In the genomic region with DNA sequence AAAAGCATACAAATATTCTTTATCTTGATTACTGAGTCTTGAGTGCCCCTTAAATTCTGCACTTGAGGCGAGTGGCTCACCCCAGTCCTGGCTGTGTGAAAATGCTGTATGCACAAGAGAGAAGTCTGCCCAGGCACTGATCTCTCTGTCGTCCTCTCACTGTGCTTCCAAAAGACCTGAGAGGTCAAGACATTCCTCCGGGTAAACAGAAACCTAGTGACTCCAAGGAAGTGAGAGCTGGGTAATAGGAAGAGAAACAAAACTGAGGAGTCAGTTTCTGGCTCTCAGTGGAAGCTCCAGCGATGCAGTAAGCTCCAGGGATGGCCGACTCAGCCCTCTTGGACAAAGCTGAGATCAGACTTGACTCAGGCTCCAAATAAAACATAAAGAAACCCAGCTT, we compare ENCODE assay signal across 12 cellular contexts.
A peak's percentile ranks its signal among the peaks of the same experiment; 100 is the strongest.
DNase-seq lines count a peak whose midpoint lies in the region; ATAC-seq and TF ChIP-seq lines count a peak whose summit lies in the region.
"Had no signal": no experiment of that assay in that cellular context is flagged by ENCODE, and none has a peak within 500 bp of the region (broad histone marks: within the 10 kb centered on the region; RNA-seq: fewer than 3 reads in every experiment).

No MANE protein-coding gene starts in this region.

- H3K9ac ChIP-seq in H9 (ENCODE audit: extremely low read depth, insufficient read length, low read length) = no peak overlapping the region

- H2AK5ac ChIP-seq in H9 (ENCODE audit: insufficient read length, low read length) = no peak overlapping the region

- POLR2A ChIA-PET in naive thymus-derived CD4-positive, alpha-beta T cell (lab: Charles Lee) = interaction anchor here (1.0 kb wide), 1 partner anchor 72 kb away, joined by 3 read pairs; no protein-coding TSS in a partner anchor

- H4K20me1 ChIP-seq in H9 (ENCODE audit: control insufficient read depth, insufficient read depth, insufficient read length) = no peaks in the 10 kb centered on the region

- no peak overlapping the region for H4K91ac ChIP-seq in H9 (ENCODE audit: insufficient read length, low read depth, low read length)

- H2AFZ ChIP-seq in H9 (ENCODE audit: low read length) = no peak overlapping the region

- H3K18ac ChIP-seq in H9 (ENCODE audit: insufficient read length, low read depth, low read length) = no peak overlapping the region

- ATAC-seq in naive thymus-derived CD4-positive, alpha-beta T cell = no peak
- no peak for ATAC-seq in HG02623 (IDR thresholded peaks at IDR 0.05; ENCODE audit: unreplicated experiment)
- ATAC-seq in GM19395 (IDR thresholded peaks at IDR 0.05; ENCODE audit: unreplicated experiment) = no peak
- ATAC-seq: activated naive CD4-positive, alpha-beta T cell treated with anti-CD3 and anti-CD28 coated beads, Interleukin-2, amount 50 U/mL, for 72 hours; HCT116 had no signal

- H2BK120ac ChIP-seq in H9 (ENCODE audit: low read depth, low read length, poor library complexity, severe bottlenecking) = no peak overlapping the region

- no peak overlapping the region for H3K23ac ChIP-seq in H9 (ENCODE audit: insufficient read length, low read depth, low read length)

- no peak overlapping the region for H3K4me3 Mint-ChIP-seq in H9
- H3K4me3 Mint-ChIP-seq in dendritic cell treated with granulocyte-macrophage colony-stimulating factor and Interleukin-4, amounts not matched to agents 40 ng/mL and 50 ng/mL, for 4 days = peak overlapping the region; percentile 37
- H3K4me3 Mint-ChIP-seq in naive thymus-derived CD4-positive, alpha-beta T cell = peak overlapping the region in 5 of 10 donors; percentile 30 to 55 (median 54)

- no peaks in the 10 kb centered on the region for H3K23me2 ChIP-seq in H9 (ENCODE audit: insufficient read length, low read depth, low read length, poor library complexity, severe bottlenecking)

- H2BK5ac ChIP-seq in H9 (ENCODE audit: insufficient read length, low read length) = no peak overlapping the region

- WGBS in H9 (ENCODE audit: extremely low coverage, insufficient read length, low lambda C conversion rate) = no CpG with 5 or more reads among the region's 5 CpGs

- no peak for DNase-seq in H9
- no peak for DNase-seq in naive thymus-derived CD4-positive, alpha-beta T cell
- no peak for DNase-seq in SIG-M5 (lab: John Stamatoyannopoulos, UW)
- DNase-seq in stimulated activated CD4-positive, alpha-beta T cell treated with anti-CD3 and anti-CD28 coated beads, Interleukin-2, amount 100 ng/mL, for 48 hours = no peak
- DNase-seq: NCI-H1048, small intestine had no signal

- H3K27ac ChIP-seq in C4-2B = peak overlapping the region; percentile 33; the same call in 1 of the 2 replicates
- H3K27ac ChIP-seq in H9 (ENCODE audit: insufficient read length, low read depth, low read length) = no peak overlapping the region
- H3K27ac ChIP-seq in naive thymus-derived CD4-positive, alpha-beta T cell (ENCODE audit: low read depth, low read length) = no peak overlapping the region

- H4K5ac ChIP-seq in H9 (ENCODE audit: insufficient read length, low read depth, low read length) = no peak overlapping the region

- no peak overlapping the region for H2BK15ac ChIP-seq in H9 (ENCODE audit: low read depth, low read length)

- no peak overlapping the region for H4K8ac ChIP-seq in H9 (replicated peaks; ENCODE audit: insufficient read length, low read depth, low read length)

- no peak overlapping the region for H3K4ac ChIP-seq in H9 (ENCODE audit: low read depth, low read length)

- CTCF ChIA-PET in naive thymus-derived CD4-positive, alpha-beta T cell (lab: Charles Lee) = interaction anchor here (0.6 kb wide), 1 partner anchor 126 kb away, joined by 3 read pairs; no protein-coding TSS in a partner anchor

- no peak overlapping the region for H3K4me3 ChIP-seq in naive thymus-derived CD4-positive, alpha-beta T cell (ENCODE audit: low read length)

- no peak overlapping the region for H3K56ac ChIP-seq in H9 (ENCODE audit: insufficient read length, low read depth, low read length)

- H3K4me2 ChIP-seq in H9 (ENCODE audit: insufficient read depth, insufficient read length, low read length) = no peak overlapping the region

- H3K4me1 ChIP-seq in H9 (ENCODE audit: insufficient read depth, low read length) = no peaks in the 10 kb centered on the region
- H3K4me1 ChIP-seq in naive thymus-derived CD4-positive, alpha-beta T cell (ENCODE audit: control insufficient read depth in 2 of 2, insufficient read depth in 2 of 2, low read length in 2 of 2) = peaks cover 37 to 52% of the 10 kb centered on the region in 2 donors

- H3K27ac Mint-ChIP-seq in H9 = peak overlapping the region; percentile 9 to 57 (median 10); a peak in 4 of 7 replicates
- H3K27ac Mint-ChIP-seq in dendritic cell treated with granulocyte-macrophage colony-stimulating factor and Interleukin-4, amounts not matched to agents 40 ng/mL and 50 ng/mL, for 4 days = peak overlapping the region; percentile 79
- H3K27ac Mint-ChIP-seq in naive thymus-derived CD4-positive, alpha-beta T cell = peak overlapping the region; percentile 33 to 89 (median 75)

- H3K9me3 ChIP-seq in H9 (ENCODE audit: control insufficient read depth, low read depth, low read length) = no peaks in the 10 kb centered on the region
- no peaks in the 10 kb centered on the region for H3K9me3 ChIP-seq in naive thymus-derived CD4-positive, alpha-beta T cell (ENCODE audit: control insufficient read depth in 2 of 3, low read length in 3 of 3)

- no peaks in the 10 kb centered on the region for H3K27me3 Mint-ChIP-seq in H9 (ENCODE audit: low read depth)
- no peaks in the 10 kb centered on the region for H3K27me3 Mint-ChIP-seq in dendritic cell treated with granulocyte-macrophage colony-stimulating factor and Interleukin-4, amounts not matched to agents 40 ng/mL and 50 ng/mL, for 4 days
- H3K27me3 Mint-ChIP-seq in naive thymus-derived CD4-positive, alpha-beta T cell = no peaks in the 10 kb centered on the region

- H3K9me3 Mint-ChIP-seq in H9 = no peaks in the 10 kb centered on the region
- no peaks in the 10 kb centered on the region for H3K9me3 Mint-ChIP-seq in dendritic cell treated with granulocyte-macrophage colony-stimulating factor and Interleukin-4, amounts not matched to agents 40 ng/mL and 50 ng/mL, for 4 days
- H3K9me3 Mint-ChIP-seq in naive thymus-derived CD4-positive, alpha-beta T cell = peaks cover 0 to 1% (median 0%) of the 10 kb centered on the region in 11 donors
- H3K9me3 Mint-ChIP-seq: activated naive CD4-positive, alpha-beta T cell treated with anti-CD3 and anti-CD28 coated beads, Interleukin-2, amount 50 U/mL, for 72 hours had no signal

- no peaks in the 10 kb centered on the region for H3K36me3 Mint-ChIP-seq in H9 (ENCODE audit: insufficient read depth in 1 of 3, low read depth in 3 of 3)
- H3K36me3 Mint-ChIP-seq in dendritic cell treated with granulocyte-macrophage colony-stimulating factor and Interleukin-4, amounts not matched to agents 40 ng/mL and 50 ng/mL, for 4 days (ENCODE audit: low read depth) = peaks cover 5% of the 10 kb centered on the region
- peaks cover 3 to 7% (median 5%) of the 10 kb centered on the region in 5 donors for H3K36me3 Mint-ChIP-seq in naive thymus-derived CD4-positive, alpha-beta T cell
- H3K36me3 Mint-ChIP-seq: activated naive CD4-positive, alpha-beta T cell treated with anti-CD3 and anti-CD28 coated beads, Interleukin-2, amount 50 U/mL, for 72 hours had no signal

- no peaks in the 10 kb centered on the region for H3K79me1 ChIP-seq in H9 (ENCODE audit: insufficient read depth, low read depth, low read length, poor library complexity, severe bottlenecking)

- no peak overlapping the region for H2BK12ac ChIP-seq in H9 (ENCODE audit: insufficient read length, low read depth, low read length)

- H3T11ph ChIP-seq in H9 (ENCODE audit: low read length) = no peak overlapping the region

- intact Hi-C loops in dendritic cell treated with granulocyte-macrophage colony-stimulating factor and Interleukin-4, amounts not matched to agents 40 ng/mL and 50 ng/mL, for 4 days (cut with micrococcal nuclease) = no loop called here
- intact Hi-C loops in naive thymus-derived CD4-positive, alpha-beta T cell (cut with micrococcal nuclease) = loop anchor here (1.0 to 5.0 kb wide), 2 partner anchors 7 to 70 kb away; a partner anchor contains a TSS

- H3K36me3 ChIP-seq in naive thymus-derived CD4-positive, alpha-beta T cell (ENCODE audit: control insufficient read depth in 2 of 3, insufficient read depth in 3 of 3, low read length in 3 of 3) = no peaks in the 10 kb centered on the region

- no peaks in the 10 kb centered on the region for H3K27me3 ChIP-seq in H9 (ENCODE audit: insufficient read depth, low read length)
- no peaks in the 10 kb centered on the region for H3K27me3 ChIP-seq in naive thymus-derived CD4-positive, alpha-beta T cell (ENCODE audit: control insufficient read depth in 2 of 2, insufficient read depth in 2 of 2, low read length in 2 of 2)

- H3K4me1 Mint-ChIP-seq in H9 = peaks cover 22% of the 10 kb centered on the region in 2 experiments
- peaks cover 77% of the 10 kb centered on the region for H3K4me1 Mint-ChIP-seq in dendritic cell treated with granulocyte-macrophage colony-stimulating factor and Interleukin-4, amounts not matched to agents 40 ng/mL and 50 ng/mL, for 4 days (ENCODE audit: low read depth)
- H3K4me1 Mint-ChIP-seq in naive thymus-derived CD4-positive, alpha-beta T cell = peaks cover 53 to 95% (median 85%) of the 10 kb centered on the region in 7 donors

- H3K79me2 ChIP-seq in H9 (ENCODE audit: insufficient read depth, low read length) = 0 out of 2 replicates have a peak, but pooled peaks cover 2% of the 10 kb centered on the region

- H3K14ac ChIP-seq in H9 (ENCODE audit: insufficient read depth, low read length) = no peak overlapping the region

- no peak overlapping the region for H2BK20ac ChIP-seq in H9 (ENCODE audit: low read depth, low read length, poor library complexity, severe bottlenecking)

- TF ChIP-seq CTCF in C4-2B (conservative IDR thresholded peaks at IDR 0.05) (no peak), H9 (conservative IDR thresholded peaks at IDR 0.05) (no peak)

Comparison
In these comparisons a context has a peak if more than half of its experiments do, and no peak if none do; other contexts are left out.
1. H3K27ac Mint-ChIP-seq: peak in every context shown above with its lines; median percentile 79 in dendritic cell treated with granulocyte-macrophage colony-stimulating factor and Interleukin-4, amounts not matched to agents 40 ng/mL and 50 ng/mL, for 4 days; 75 in naive thymus-derived CD4-positive, alpha-beta T cell; 10 in H9.